8 cellular contexts compared by ENCODE assay signal in genomic region chr1:155140630-155140953, GRCh38. TPM values are rescaled to one million over a fixed set of nuclear protein-coding genes. Genes with fewer than 3 reads are reported as not detected.
DNase-seq lines count a peak whose midpoint lies in the region; ATAC-seq and TF ChIP-seq lines count a peak whose summit lies in the region.

No MANE protein-coding gene starts in this region.

- H3K9me3 ChIP-seq in DOHH2 (ENCODE audit: control insufficient read depth, insufficient read depth, low read length) (no peaks in the 10 kb centered on the region), esophagus (ENCODE audit: control insufficient read depth in 2 of 2, insufficient read depth in 1 of 2, low read depth in 1 of 2, low read length in 1 of 2) (no peaks in the 10 kb centered on the region), trophoblast cell (ENCODE audit: insufficient read depth, low read depth, low read length) (no peaks in the 10 kb centered on the region)

- H4K8ac ChIP-seq in trophoblast cell (ENCODE audit: low read depth, low read length): peak overlapping the region; percentile 87

- H3K18ac ChIP-seq in trophoblast cell (ENCODE audit: low read length): peak overlapping the region; percentile 51

- peaks cover 16% of the 10 kb centered on the region for H3K79me1 ChIP-seq in trophoblast cell (ENCODE audit: low read length)

- H3K4me3 ChIP-seq in DOHH2 (ENCODE audit: low read length) (peak overlapping the region; percentile 92), esophagus (ENCODE audit: low read depth in 1 of 2, low read length in 2 of 2) (peak overlapping the region; percentile 76 to 88), trophoblast cell (ENCODE audit: low read depth, low read length) (no peak overlapping the region)

- H2BK12ac ChIP-seq in trophoblast cell (ENCODE audit: low read length): no peak overlapping the region

- no peak overlapping the region for H3K23ac ChIP-seq in trophoblast cell (ENCODE audit: low read length)

- peak overlapping the region; percentile 37 for H4K12ac ChIP-seq in trophoblast cell (ENCODE audit: low read depth, low read length)

- CTCF ChIA-PET in RWPE1 (lab: Yijun Ruan, JAX): no interaction called here

- no peak for ATAC-seq in GM21528 (IDR thresholded peaks at IDR 0.05; ENCODE audit: low FRiP score, unreplicated experiment)
- ATAC-seq in HG03354 (IDR thresholded peaks at IDR 0.05; ENCODE audit: poor library complexity, severe bottlenecking, unreplicated experiment): no peak

- H4K91ac ChIP-seq in trophoblast cell (ENCODE audit: low read depth, low read length): no peak overlapping the region

- H2BK5ac ChIP-seq in trophoblast cell (ENCODE audit: low read depth, low read length, poor library complexity): no peak overlapping the region

- H4K20me1 ChIP-seq in DOHH2 (ENCODE audit: control insufficient read depth, insufficient read depth, low read depth, low read length): no peaks in the 10 kb centered on the region

- H3K79me2 ChIP-seq in DOHH2 (ENCODE audit: control insufficient read depth, low read length): peaks cover 41% of the 10 kb centered on the region
- peaks cover 12% of the 10 kb centered on the region for H3K79me2 ChIP-seq in trophoblast cell (ENCODE audit: control insufficient read depth, insufficient read depth, low read length, poor library complexity)

- H3K27me3 ChIP-seq in DOHH2 (ENCODE audit: control insufficient read depth, low read length): no peaks in the 10 kb centered on the region
- H3K27me3 ChIP-seq in esophagus (ENCODE audit: control insufficient read depth in 1 of 2, insufficient read depth in 2 of 2, low read length in 2 of 2): no peaks in the 10 kb centered on the region
- H3K27me3 ChIP-seq in trophoblast cell (ENCODE audit: insufficient read depth, low read length): no peaks in the 10 kb centered on the region

- H3K4me2 ChIP-seq in DOHH2 (ENCODE audit: low read length) (peak overlapping the region; percentile 84), trophoblast cell (ENCODE audit: low read length) (peak overlapping the region; percentile 96)

- no peak overlapping the region for H3K14ac ChIP-seq in trophoblast cell (ENCODE audit: low read length)

- no peak overlapping the region for H2BK120ac ChIP-seq in trophoblast cell (ENCODE audit: insufficient read depth, low read length, poor library complexity)

- no peak for DNase-seq in RWPE1 (ENCODE audit: low spot score)
- DNase-seq in trophoblast cell: no peak
- no peak for DNase-seq in activated gamma-delta T cell (lab: John Stamatoyannopoulos, UW)
- no peak for DNase-seq in Ammon's horn (ENCODE audit: low spot score)

- no peak overlapping the region for H3K9ac ChIP-seq in trophoblast cell (ENCODE audit: low read length)

- no peak for TF ChIP-seq CTCF in DOHH2 (IDR thresholded peaks at IDR 0.05; ENCODE audit: low read depth, low read length, poor library complexity, severe bottlenecking)
- TF ChIP-seq CTCF in RWPE1 (conservative IDR thresholded peaks at IDR 0.05; ENCODE audit: low read depth): no peak

- peak overlapping the region; percentile 96 for H2AFZ ChIP-seq in trophoblast cell (ENCODE audit: insufficient read depth, low read length, poor library complexity)

- H3K36me3 ChIP-seq in DOHH2 (ENCODE audit: control insufficient read depth, low read length) (peaks cover 32% of the 10 kb centered on the region), esophagus (ENCODE audit: control insufficient read depth in 2 of 2, insufficient read depth in 2 of 2, low read length in 1 of 2) (no peaks in the 10 kb centered on the region), trophoblast cell (ENCODE audit: control insufficient read depth in 1 of 2, insufficient read depth in 2 of 2, low read length in 2 of 2) (peaks cover 7 to 10% of the 10 kb centered on the region in 2 experiments)

- H3K4ac ChIP-seq in trophoblast cell (ENCODE audit: low read depth, low read length): no peak overlapping the region

- WGBS in esophagus, 2 donors: 6% methylated on average over 11 of the region's 11 CpGs
- WGBS in trophoblast cell (ENCODE audit: extremely low coverage, insufficient coverage, insufficient read length): 100% methylated on average over 2 of the region's 11 CpGs

- H3K27ac ChIP-seq in DOHH2 (ENCODE audit: low read depth, low read length) (no peak overlapping the region; the same call in 1 of the 2 replicates), RWPE1 (peak overlapping the region; percentile 90), esophagus (ENCODE audit: low read depth in 2 of 2, low read length in 1 of 2) (peak overlapping the region in 1 of 2 donors; percentile 90), trophoblast cell (ENCODE audit: low read depth, low read length) (no peak overlapping the region)

- H2AK5ac ChIP-seq in trophoblast cell (ENCODE audit: low read length): no peak overlapping the region

- H3K4me1 ChIP-seq in DOHH2 (ENCODE audit: control insufficient read depth, low read length) (peaks cover 31% of the 10 kb centered on the region), esophagus (ENCODE audit: control insufficient read depth in 2 of 2, insufficient read depth in 2 of 2, low read length in 1 of 2) (peaks cover 4 to 8% of the 10 kb centered on the region in 2 donors), trophoblast cell (ENCODE audit: control insufficient read depth in 1 of 2, insufficient read depth in 2 of 2, low read length in 2 of 2) (peaks cover 7 to 10% of the 10 kb centered on the region in 2 experiments)

- POLR2A ChIA-PET in RWPE1 (lab: Yijun Ruan, JAX; ENCODE audit: low non-redundant PET): no interaction called here

- H3F3A ChIP-seq in DOHH2 (ENCODE audit: control insufficient read depth, insufficient read depth): peaks cover 16% of the 10 kb centered on the region

- no peaks in the 10 kb centered on the region for H3K9me2 ChIP-seq in DOHH2 (replicated peaks; ENCODE audit: control insufficient read depth, low read length)

RNA-seq across cellular contexts. Expression of gene DPM3, which starts 0.3 kb away (rescaled TPM):
- polyA plus RNA-seq in esophagus: 100 to 1,000 TPM; 103 to 248 TPM
- 143 and 148 TPM in 2 replicates for polyA plus RNA-seq in trophoblast cell (2013)

RNA-seq across cellular contexts. Expression of gene SLC50A1, which starts 4.9 kb away (rescaled TPM):
- 10 to 100 TPM; 41.0 to 51.5 TPM for polyA plus RNA-seq in esophagus
- 39.1 and 39.3 TPM in 2 replicates for polyA plus RNA-seq in trophoblast cell (2013)

RNA-seq across cellular contexts. Expression of gene EFNA1, which starts 12.9 kb away (rescaled TPM):
- 10 to 100 TPM; 32.9 to 48.1 TPM for polyA plus RNA-seq in esophagus
- 81.6 and 84.2 TPM in 2 replicates for polyA plus RNA-seq in trophoblast cell (2013)

RNA-seq across cellular contexts. Expression of gene KRTCAP2, which starts 32.5 kb away (rescaled TPM):
- 100 to 1,000 TPM; 161 to 260 TPM for polyA plus RNA-seq in esophagus
- polyA plus RNA-seq in trophoblast cell (2013): 237 TPM in 2 replicates

RNA-seq across cellular contexts. Expression of gene TRIM46, which starts 33.1 kb away (rescaled TPM):
- polyA plus RNA-seq in esophagus: under 1 TPM; 0.19 to 0.47 TPM
- 0.81 and 0.85 TPM in 2 replicates for polyA plus RNA-seq in trophoblast cell (2013)
